ENCODE assay signal across 23 cellular contexts in the genomic region with DNA sequence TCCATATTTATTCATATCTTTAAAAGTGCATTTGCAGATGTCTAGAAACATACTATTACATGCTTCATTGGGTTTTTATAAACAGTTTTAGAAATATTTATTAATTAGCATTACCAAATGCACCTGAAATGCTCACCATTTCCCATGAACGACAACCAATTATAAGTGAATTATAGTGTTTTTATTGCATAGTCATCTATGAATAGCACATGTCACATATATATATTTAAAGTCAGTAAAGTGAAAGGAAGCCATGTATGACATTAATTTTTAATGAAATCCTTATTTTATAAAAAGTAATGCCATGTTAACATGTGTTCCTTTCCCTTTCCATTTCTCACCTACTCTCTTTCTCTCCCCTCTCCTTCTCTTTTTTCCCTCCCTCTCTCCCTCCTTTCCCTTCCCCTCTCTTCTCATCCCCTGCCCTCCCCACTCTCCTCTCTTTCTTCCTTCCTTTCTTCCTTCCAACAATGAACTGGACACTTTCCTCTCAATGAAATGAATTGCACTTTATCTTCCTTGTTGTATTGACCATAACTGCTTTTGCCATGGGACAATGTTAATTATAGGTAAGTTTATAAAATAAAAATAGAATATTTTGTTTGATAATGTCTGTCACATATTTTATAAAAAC.
A peak's percentile ranks its signal among the peaks of the same experiment; 100 is the strongest.
DNase-seq lines count a peak whose midpoint lies in the region; ATAC-seq, FAIRE-seq and TF ChIP-seq lines count a peak whose summit lies in the region.
"Had no signal": no experiment of that assay in that cellular context is flagged by ENCODE, and none has a peak within 500 bp of the region (broad histone marks: within the 10 kb centered on the region; RNA-seq: fewer than 3 reads in every experiment).

No MANE protein-coding gene starts in this region.

- H3K27me3 ChIP-seq in HepG2 (ENCODE audit: control insufficient read depth in 1 of 2, insufficient read depth in 2 of 2, low read length in 2 of 2), result no peaks in the 10 kb centered on the region
- no peaks in the 10 kb centered on the region for H3K27me3 ChIP-seq in right lobe of liver
- H3K27me3 ChIP-seq in IMR-90 (ENCODE audit: control insufficient read depth, insufficient read depth, low read length), result no peaks in the 10 kb centered on the region
- no peaks in the 10 kb centered on the region for H3K27me3 ChIP-seq in body of pancreas
- H3K27me3 ChIP-seq: BLaER1 treated with 17β-estradiol and CSF1 and Interleukin-3, amounts not matched to agents 10 nM and 100 nM had no signal

- no TSS peak for BruUV-seq in HepG2 (replicated peaks; lab: Mats Ljungman, UMichigan)
- no TSS peak for BruUV-seq in IMR-90 (replicated peaks; lab: Mats Ljungman, UMichigan)

- no peak overlapping the region for H3K56ac ChIP-seq in IMR-90 (ENCODE audit: extremely low read depth, insufficient read depth, low read length)

- DNase-seq in HepG2 (ENCODE audit: low spot score) (no peak), right lobe of liver (no peak), IMR-90 (no peak), OCI-M1 (lab: John Stamatoyannopoulos, UW) (peak; percentile 56), body of pancreas (no peak), left colon (no peak), NCI-H524 (lab: John Stamatoyannopoulos, UW) (no peak)
- DNase-seq: AML-193; Caco-2; Calu3; CD4-positive, alpha-beta T cell; CD8-positive, alpha-beta T cell; DMS79 treated with DMSO at 0.1 percent for 48 hours; EL; GDM1 had no signal

- dilution Hi-C loops in IMR-90 (cut with HindIII; ENCODE audit: low sequenced_read_pairs, unreplicated experiment), result no loop called here

- TF ChIP-seq POLR2A in HepG2 (IDR thresholded peaks at IDR 0.05; ENCODE audit: insufficient read depth in 1 of 2, low read depth in 2 of 2, low read length in 2 of 2) (no peak), right lobe of liver (IDR thresholded peaks at IDR 0.05) (no peak), IMR-90 (IDR thresholded peaks at IDR 0.05; ENCODE audit: low read depth, low read length) (no peak), body of pancreas (IDR thresholded peaks at IDR 0.05) (no peak)

- TF ChIP-seq EP300 in HepG2 (IDR thresholded peaks at IDR 0.05; ENCODE audit: low read depth in 2 of 2, low read length in 2 of 2), result no peak
- no peak for TF ChIP-seq EP300 in HepG2 (CRISPR knock-in tag; IDR thresholded peaks at IDR 0.05; ENCODE audit: borderline replicate concordance)

- no peak overlapping the region for H3K4ac ChIP-seq in IMR-90 (ENCODE audit: low read depth, low read length)

- H3K4me2 ChIP-seq in HepG2 (ENCODE audit: low read depth, low read length) (no peak overlapping the region), IMR-90 (ENCODE audit: low read depth, low read length) (no peak overlapping the region)
- H3K4me2 ChIP-seq: A549; BLaER1 treated with 17β-estradiol and CSF1 and Interleukin-3, amounts not matched to agents 10 nM and 100 nM had no signal

- no peak overlapping the region for H3K9ac ChIP-seq in HepG2 (ENCODE audit: insufficient read depth, low read depth, low read length)
- no peak overlapping the region for H3K9ac ChIP-seq in IMR-90 (ENCODE audit: low read depth, low read length)
- H3K9ac ChIP-seq: BLaER1 treated with 17β-estradiol and CSF1 and Interleukin-3, amounts not matched to agents 10 nM and 100 nM had no signal

- peak overlapping the region; percentile 49 for H2BK120ac ChIP-seq in IMR-90 (ENCODE audit: low read depth, low read length)

- no peaks in the 10 kb centered on the region for H3K9me1 ChIP-seq in IMR-90 (ENCODE audit: insufficient read depth, low read length)

- no peak overlapping the region for H3K14ac ChIP-seq in IMR-90 (replicated peaks; ENCODE audit: low read depth, low read length)

- ATAC-seq in HepG2 (no peak), right lobe of liver (no peak), IMR-90 (ENCODE audit: low read depth) (no peak), body of pancreas (no peak), left colon (no peak)
- ATAC-seq: A549; CD8-positive, alpha-beta T cell; GM12878 had no signal

- no peaks in the 10 kb centered on the region for H3K79me2 ChIP-seq in HepG2 (ENCODE audit: insufficient read depth, low read length)

- no peak overlapping the region for H2BK20ac ChIP-seq in IMR-90 (ENCODE audit: low read depth, low read length)

- CTCF ChIA-PET in HepG2 (lab: Yijun Ruan, JAX; ENCODE audit: low intra/inter-chr PET ratio, low total read pairs), result no interaction called here
- CTCF ChIA-PET in IMR-90 (lab: Yijun Ruan, JAX), result no interaction called here

- no peak for TF ChIP-seq CTCF in HepG2 (CRISPR knock-in tag; IDR thresholded peaks at IDR 0.05)
- no peak for TF ChIP-seq CTCF in right lobe of liver (IDR thresholded peaks at IDR 0.05)
- TF ChIP-seq CTCF in IMR-90 (conservative IDR thresholded peaks at IDR 0.05; ENCODE audit: low read depth, low read length), result no peak
- TF ChIP-seq CTCF in body of pancreas (IDR thresholded peaks at IDR 0.05), result no peak

- POLR2A ChIA-PET in HepG2 (lab: Yijun Ruan, JAX), result no interaction called here
- POLR2A ChIA-PET in IMR-90 (lab: Charles Lee; ENCODE audit: unreplicated experiment), result no interaction called here

- H4K20me1 ChIP-seq in HepG2 (ENCODE audit: insufficient read depth, low read length), result no peaks in the 10 kb centered on the region
- no peaks in the 10 kb centered on the region for H4K20me1 ChIP-seq in IMR-90 (ENCODE audit: insufficient read depth, low read length)
- H4K20me1 ChIP-seq: BLaER1 treated with 17β-estradiol and CSF1 and Interleukin-3, amounts not matched to agents 10 nM and 100 nM had no signal

- H2AFZ ChIP-seq in HepG2 (ENCODE audit: low read length), result no peak overlapping the region
- no peak overlapping the region for H2AFZ ChIP-seq in IMR-90 (replicated peaks; ENCODE audit: low read length, poor library complexity)

- in situ Hi-C loops in HepG2 (cut with HindIII; ENCODE audit: extremely low pct_ligation_motif_present, low pct_unique_long_range_greater_than_20kb) (no loop called here), IMR-90 (cut with MboI; ENCODE audit: low sequenced_read_pairs) (no loop called here)

- H3K4me1 ChIP-seq in HepG2 (ENCODE audit: insufficient read depth, low read length) (no peaks in the 10 kb centered on the region), right lobe of liver (no peaks in the 10 kb centered on the region), IMR-90 (ENCODE audit: control insufficient read depth, insufficient read depth, low read length) (no peaks in the 10 kb centered on the region), body of pancreas (no peaks in the 10 kb centered on the region)
- H3K4me1 ChIP-seq: A549, Caco-2 had no signal

- H2AK5ac ChIP-seq in IMR-90 (ENCODE audit: low read depth, low read length), result no peak overlapping the region

- H3K27ac ChIP-seq in HepG2 (ENCODE audit: extremely low read length, insufficient read depth, low read length) (no peak overlapping the region), right lobe of liver (no peak overlapping the region), IMR-90 (ENCODE audit: insufficient read depth, low read length) (no peak overlapping the region), body of pancreas (no peak overlapping the region)
- H3K27ac ChIP-seq: 22Rv1; A549; BLaER1 treated with 17β-estradiol and CSF1 and Interleukin-3, amounts not matched to agents 10 nM and 100 nM; C4-2B had no signal

- TF ChIP-seq RAD21 in HepG2 (CRISPR knock-in tag; IDR thresholded peaks at IDR 0.05) (no peak), IMR-90 (IDR thresholded peaks at IDR 0.05; ENCODE audit: low read length) (no peak)

- no peak overlapping the region for H3K18ac ChIP-seq in IMR-90 (ENCODE audit: low read depth, low read length)

- no peaks in the 10 kb centered on the region for H3K79me1 ChIP-seq in IMR-90 (ENCODE audit: low read depth in 1 of 2, low read length in 2 of 2)

- no peak overlapping the region for H3K23ac ChIP-seq in IMR-90 (ENCODE audit: low read depth, low read length)

- H3K4me3 ChIP-seq in HepG2 (replicated peaks in 1 of 3; ENCODE audit: insufficient read depth in 1 of 3, low read depth in 2 of 3, low read length in 3 of 3), result no peak overlapping the region
- H3K4me3 ChIP-seq in right lobe of liver, result no peak overlapping the region
- no peak overlapping the region for H3K4me3 ChIP-seq in IMR-90 (ENCODE audit: insufficient read depth, low read depth, low read length)
- no peak overlapping the region for H3K4me3 ChIP-seq in body of pancreas
- H3K4me3 ChIP-seq: A549; BLaER1 treated with 17β-estradiol and CSF1 and Interleukin-3, amounts not matched to agents 10 nM and 100 nM; GM12878 had no signal

- H2AK9ac ChIP-seq in IMR-90 (replicated peaks; ENCODE audit: low read depth, low read length, poor library complexity), result no peak overlapping the region

- H4K5ac ChIP-seq in IMR-90 (ENCODE audit: low read depth, low read length), result no peak overlapping the region

- H3K9me3 ChIP-seq in HepG2 (ENCODE audit: low read length), result peaks cover 52% of the 10 kb centered on the region
- no peaks in the 10 kb centered on the region for H3K9me3 ChIP-seq in right lobe of liver
- no peaks in the 10 kb centered on the region for H3K9me3 ChIP-seq in IMR-90 (ENCODE audit: control insufficient read depth, insufficient read depth, low read length)
- no peaks in the 10 kb centered on the region for H3K9me3 ChIP-seq in body of pancreas
- H3K9me3 ChIP-seq: A549; BLaER1 treated with 17β-estradiol and CSF1 and Interleukin-3, amounts not matched to agents 10 nM and 100 nM; Caco-2 had no signal

- no peak overlapping the region for H2BK15ac ChIP-seq in IMR-90 (ENCODE audit: low read depth, low read length)

- H3K36me3 ChIP-seq in HepG2 (replicated peaks in 1 of 2; ENCODE audit: control insufficient read depth in 1 of 2, insufficient read depth in 2 of 2, low read length in 2 of 2), result no peaks in the 10 kb centered on the region
- no peaks in the 10 kb centered on the region for H3K36me3 ChIP-seq in right lobe of liver
- no peaks in the 10 kb centered on the region for H3K36me3 ChIP-seq in IMR-90 (ENCODE audit: control insufficient read depth, insufficient read depth, low read length)
- no peaks in the 10 kb centered on the region for H3K36me3 ChIP-seq in body of pancreas (replicated peaks in 1 of 2; ENCODE audit: insufficient read depth in 1 of 2, low read depth in 2 of 2)
- H3K36me3 ChIP-seq: BLaER1 treated with 17β-estradiol and CSF1 and Interleukin-3, amounts not matched to agents 10 nM and 100 nM had no signal

- FAIRE-seq in HepG2 (lab: Jason Lieb, UNC), result no peak
- FAIRE-seq: A549, D721Med, GM12878, GM12892, GM18507 had no signal

- H4K8ac ChIP-seq in IMR-90 (ENCODE audit: low read depth in 2 of 2, low read length in 2 of 2), result no peak overlapping the region

- intact Hi-C loops in HepG2 (cut with micrococcal nuclease; ENCODE audit: unreplicated experiment) (no loop called here), right lobe of liver (cut with DNase I) (no loop called here), IMR-90 (cut with micrococcal nuclease) (no loop called here), body of pancreas (cut with DNase I) (no loop called here), left colon (cut with DNase I, micrococcal nuclease) (no loop called here)

- no peak overlapping the region for H2BK5ac ChIP-seq in IMR-90 (ENCODE audit: low read depth, low read length, poor library complexity, severe bottlenecking)

- H4K91ac ChIP-seq in IMR-90 (ENCODE audit: insufficient read depth, low read depth, low read length), result no peak overlapping the region

- WGBS in HepG2 (ENCODE audit: low lambda C conversion rate), result 0% methylated on average over 1 of the region's 1 CpG
- 65% methylated on average over 1 of the region's 1 CpG for WGBS in right lobe of liver (ENCODE audit: insufficient coverage, low coverage, low lambda C conversion rate, missing lambda C conversion rate)
- WGBS in IMR-90 (ENCODE audit: extremely low coverage in 2 of 2, insufficient read length in 1 of 2), 2 experiments, result no CpG with 5 or more reads among the region's 1 CpG
- WGBS in body of pancreas, 2 donors, result 60 to 70% methylated on average over 1 of the region's 1 CpG
